Comparison of ENCODE assay signal across 18 cellular contexts in the genomic region with DNA sequence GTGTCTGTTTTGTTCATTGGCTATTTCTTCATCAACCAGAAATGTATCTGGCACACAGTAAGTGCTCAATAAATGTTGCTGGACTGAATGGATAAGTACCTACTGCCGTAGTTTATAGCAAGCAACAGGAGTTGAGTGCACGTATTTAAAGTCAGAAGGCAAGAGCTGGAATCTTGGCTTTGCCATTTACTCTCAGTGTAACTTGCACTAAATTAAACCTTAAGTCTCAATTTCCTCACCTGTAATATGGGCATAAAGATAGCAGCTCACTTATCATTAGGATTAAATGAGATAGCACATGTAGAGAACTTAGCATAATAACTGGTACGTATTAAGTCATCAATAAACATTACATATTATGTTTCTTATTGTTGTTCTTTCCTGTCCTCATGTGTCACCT. TPM values are rescaled to one million over a fixed set of nuclear protein-coding genes. Genes with fewer than 3 reads are reported as not detected.
DNase-seq lines count a peak whose midpoint lies in the region; FAIRE-seq and TF ChIP-seq lines count a peak whose summit lies in the region.
"Had no signal": no experiment of that assay in that cellular context is flagged by ENCODE, and none has a peak within 500 bp of the region (broad histone marks: within the 10 kb centered on the region; RNA-seq: fewer than 3 reads in every experiment).

No MANE protein-coding gene starts in this region.

- no peaks in the 10 kb centered on the region for H3K27me3 ChIP-seq in Caco-2 (replicated peaks; ENCODE audit: control insufficient read depth, insufficient read depth, low read length)
- peaks cover 0 to 5% (median 1%) of the 10 kb centered on the region in 4 experiments; a peak in 3 of 7 replicates for H3K27me3 ChIP-seq in H1 (replicated peaks in 1 of 4; ENCODE audit: control insufficient read depth in 3 of 4, extremely low read depth in 1 of 4, insufficient read depth in 3 of 4, low read length in 3 of 4)
- H3K27me3 ChIP-seq: BE2C had no signal

- POLR2A ChIA-PET in Caco-2 (lab: Charles Lee), result no interaction called here
- POLR2A ChIA-PET in H1 (lab: Charles Lee; ENCODE audit: partially characterized antibody), result interaction anchor here (0.6 to 1.4 kb wide), 3 partner anchors 10 to 330 kb away, joined by 3 to 5 read pairs (median 3); no protein-coding TSS in a partner anchor
- POLR2A ChIA-PET in GM10248 (lab: Yijun Ruan, JAX), result no interaction called here

- no peaks in the 10 kb centered on the region for H3K27me3 Mint-ChIP-seq in Caco-2 (ENCODE audit: insufficient read depth, unreplicated experiment)
- peaks cover 4% of the 10 kb centered on the region for H3K27me3 Mint-ChIP-seq in nephron (ENCODE audit: low read depth)
- H3K27me3 Mint-ChIP-seq: CD4-positive, alpha-beta T cell had no signal

- no peak overlapping the region for H3K4me2 ChIP-seq in H1 (ENCODE audit: insufficient read depth in 1 of 2, low read depth in 2 of 2, low read length in 2 of 2)

- FAIRE-seq in H1 (lab: Jason Lieb, UNC), result no peak
- FAIRE-seq: HepG2 had no signal

- H4K8ac ChIP-seq in H1 (ENCODE audit: extremely low read depth, insufficient read depth, low read length), result no peak overlapping the region

- H3K14ac ChIP-seq in H1 (ENCODE audit: insufficient read length), result no peak overlapping the region

- WGBS in H1 (ENCODE audit: extremely low coverage in 1 of 2, insufficient coverage in 1 of 2, insufficient read length in 1 of 2, insufficient replicate concordance in 2 of 2, low coverage in 1 of 2, low lambda C conversion rate in 2 of 2, missing lambda C conversion rate in 1 of 2), 2 experiments, result 83% methylated on average over 3 of the region's 3 CpGs; no CpG with 5 or more reads in 1 of the 2 experiments

- no peak for TF ChIP-seq POLR2A in H1 (IDR thresholded peaks at IDR 0.05; ENCODE audit: control extremely low read depth in 1 of 2, low read depth in 2 of 2, low read length in 2 of 2)

- peak overlapping the region; percentile 79 for H3K27ac Mint-ChIP-seq in Caco-2 (ENCODE audit: unreplicated experiment)
- H3K27ac Mint-ChIP-seq in nephron, result peak overlapping the region; percentile 70 to 97 (median 92)
- H3K27ac Mint-ChIP-seq: CD4-positive, alpha-beta T cell; IgD-negative memory B cell had no signal

- H3K79me1 ChIP-seq in H1 (ENCODE audit: low read depth, low read length), result no peaks in the 10 kb centered on the region

- no peaks in the 10 kb centered on the region for H3K79me2 ChIP-seq in H1 (ENCODE audit: control insufficient read depth in 1 of 2, insufficient read depth in 2 of 2, low read length in 2 of 2)

- TF ChIP-seq CTCF in Caco-2 (IDR thresholded peaks at IDR 0.05; ENCODE audit: insufficient read depth in 1 of 2, low read depth in 1 of 2, low read length in 1 of 2, severe bottlenecking in 1 of 2, unreplicated experiment in 1 of 2), result no peak
- TF ChIP-seq CTCF in H1 (IDR thresholded peaks at IDR 0.05; ENCODE audit: control extremely low read depth in 1 of 3, insufficient read depth in 1 of 3, low read depth in 1 of 3, low read length in 3 of 3), result no peak
- no peak for TF ChIP-seq CTCF in nephron (IDR thresholded peaks at IDR 0.05; ENCODE audit: unreplicated experiment in 3 of 3)
- TF ChIP-seq CTCF in coronary artery (IDR thresholded peaks at IDR 0.05), result no peak
- no peak for TF ChIP-seq CTCF in GM10248 (IDR thresholded peaks at IDR 0.05; ENCODE audit: control extremely low read depth, extremely low read depth, low read depth, missing control alignments)

- no peak for DNase-seq in Caco-2
- no peak for DNase-seq in H1 (ENCODE audit: low read depth in 1 of 2, low spot score in 2 of 2)
- no peak for DNase-seq in coronary artery (ENCODE audit: low spot score)
- DNase-seq in GM10248 (ENCODE audit: extremely low spot score), result no peak
- no peak for DNase-seq in anterior cingulate cortex (lab: John Stamatoyannopoulos, UW)
- DNase-seq in DMS114 treated with DMSO at 0.1 percent for 48 hours (lab: John Stamatoyannopoulos, UW; ENCODE audit: unreplicated experiment), result no peak
- DNase-seq: ACHN; BE2C; CD4-positive, alpha-beta T cell; DMS79 treated with DMSO at 0.1 percent for 48 hours; GF-D8; KG1 had no signal

- no peak for TF ChIP-seq RAD21 in H1 (IDR thresholded peaks at IDR 0.05 in 1 of 2, conservative IDR thresholded peaks at IDR 0.05 in 1 of 2; ENCODE audit: low read depth in 2 of 2, low read length in 2 of 2)

- peak overlapping the region; percentile 74 for H3K4me3 Mint-ChIP-seq in Caco-2 (ENCODE audit: unreplicated experiment)
- peak overlapping the region in 2 of 3 experiments; percentile 4 to 10 for H3K4me3 Mint-ChIP-seq in nephron
- H3K4me3 Mint-ChIP-seq: CD4-positive, alpha-beta T cell; IgD-negative memory B cell had no signal

- H2AK5ac ChIP-seq in H1 (ENCODE audit: low read depth, low read length), result no peak overlapping the region

- H3K18ac ChIP-seq in H1 (ENCODE audit: extremely low read depth, low read length), result no peak overlapping the region

- H2AFZ ChIP-seq in H1 (ENCODE audit: low read length), result no peak overlapping the region

- H3K9me3 Mint-ChIP-seq in Caco-2 (ENCODE audit: unreplicated experiment) (no peaks in the 10 kb centered on the region), nephron (no peaks in the 10 kb centered on the region)
- H3K9me3 Mint-ChIP-seq: CD4-positive, alpha-beta T cell; IgD-negative memory B cell had no signal

- H4K91ac ChIP-seq in H1 (replicated peaks; ENCODE audit: insufficient read length, low read length), result no peak overlapping the region

- no peak overlapping the region for H2BK5ac ChIP-seq in H1 (ENCODE audit: low read depth, low read length)

- no peak overlapping the region for H4K5ac ChIP-seq in H1 (ENCODE audit: insufficient read length, low read depth, low read length)

- H3K27ac ChIP-seq in H1 (ENCODE audit: low read depth, low read length), result no peak overlapping the region
- H3K27ac ChIP-seq in coronary artery, result no peak overlapping the region
- H3K27ac ChIP-seq: C4-2B had no signal

- no TSS peak for BruUV-seq in Caco-2 (replicated peaks; lab: Mats Ljungman, UMichigan)

- no peaks in the 10 kb centered on the region for H3K36me3 ChIP-seq in Caco-2 (ENCODE audit: control insufficient read depth, insufficient read depth, low read length)
- H3K36me3 ChIP-seq in H1 (ENCODE audit: control insufficient read depth in 2 of 4, insufficient read depth in 4 of 4, low read length in 3 of 4), result no peaks in the 10 kb centered on the region
- H3K36me3 ChIP-seq: BE2C, HAP-1 had no signal

- no peak overlapping the region; the same call in 1 of the 2 replicates for H2BK12ac ChIP-seq in H1 (ENCODE audit: low read depth, low read length)

- H2BK15ac ChIP-seq in H1 (ENCODE audit: low read length), result 0 out of 2 replicates have a peak overlapping the region, but pooled peaks have one; percentile 34

- H3K4me3 ChIP-seq in Caco-2 (ENCODE audit: low read depth, low read length), result no peak overlapping the region
- H3K4me3 ChIP-seq in H1 (ENCODE audit: extremely low read depth in 1 of 4, insufficient read depth in 2 of 4, low read depth in 3 of 4, low read length in 4 of 4), result no peak overlapping the region
- no peak overlapping the region for H3K4me3 ChIP-seq in coronary artery
- H3K4me3 ChIP-seq: GM12878, HAP-1 had no signal

- H3K4me1 ChIP-seq in Caco-2 (peaks cover 84% of the 10 kb centered on the region), H1 (replicated peaks in 1 of 4; ENCODE audit: control insufficient read depth in 3 of 4, insufficient read depth in 4 of 4, low read length in 3 of 4) (peaks cover 6 to 12% (median 8%) of the 10 kb centered on the region in 4 experiments)
- H3K4me1 ChIP-seq: BE2C had no signal

- TF ChIP-seq EP300 in H1 (IDR thresholded peaks at IDR 0.05; ENCODE audit: borderline replicate concordance in 1 of 2, low read depth in 2 of 2, low read length in 2 of 2), result no peak

- H3K23ac ChIP-seq in H1 (ENCODE audit: insufficient read length), result no peak overlapping the region

- H2BK20ac ChIP-seq in H1 (ENCODE audit: low read length), result no peak overlapping the region

- H3K9me3 ChIP-seq in Caco-2, result no peaks in the 10 kb centered on the region
- H3K9me3 ChIP-seq in H1 (ENCODE audit: insufficient read depth in 2 of 2, low read depth in 1 of 2, low read length in 1 of 2), result no peaks in the 10 kb centered on the region
- H3K9me3 ChIP-seq: BE2C, HAP-1 had no signal

- peak overlapping the region; percentile 27 for H3K4ac ChIP-seq in H1 (replicated peaks; ENCODE audit: insufficient read length, low read depth, low read length)

- H3K56ac ChIP-seq in H1 (replicated peaks; ENCODE audit: insufficient read length, low read depth, low read length), result no peak overlapping the region

- H3K4me1 Mint-ChIP-seq in Caco-2 (ENCODE audit: low read depth, unreplicated experiment) (peaks cover 38% of the 10 kb centered on the region), nephron (peaks cover 84% of the 10 kb centered on the region)
- H3K4me1 Mint-ChIP-seq: IgD-negative memory B cell had no signal

- H4K20me1 ChIP-seq in H1 (replicated peaks in 1 of 2; ENCODE audit: control insufficient read depth in 1 of 2, insufficient read depth in 2 of 2, low read length in 2 of 2), result no peaks in the 10 kb centered on the region

- CTCF ChIA-PET in Caco-2 (lab: Charles Lee), result interaction anchor here (1.2 kb wide), 1 partner anchor 24 kb away, joined by 3 read pairs; no protein-coding TSS in a partner anchor
- CTCF ChIA-PET in H1 (lab: Charles Lee; ENCODE audit: partially characterized antibody), result interaction anchor here (0.8 to 2.5 kb wide), 5 partner anchors 12 to 147 kb away, joined by 3 to 9 read pairs (median 4); partner anchors contain the start of gene FAM174B
- CTCF ChIA-PET in GM10248 (lab: Yijun Ruan, JAX), result interaction anchor here (1.1 to 1.3 kb wide), 3 partner anchors 11 to 56 kb away, joined by 3 to 5 read pairs (median 4); no protein-coding TSS in a partner anchor

- H3K36me3 Mint-ChIP-seq in Caco-2 (ENCODE audit: insufficient read depth, unreplicated experiment) (no peaks in the 10 kb centered on the region), nephron (ENCODE audit: low read depth) (no peaks in the 10 kb centered on the region)

- intact Hi-C loops in Caco-2 (cut with micrococcal nuclease; ENCODE audit: unreplicated experiment), result loop anchor here (1.0 to 5.0 kb wide), 5 partner anchors 11 to 234 kb away; partner anchors contain the start of gene CHD2

- no peak overlapping the region for H3K9ac ChIP-seq in H1 (replicated peaks in 1 of 4; ENCODE audit: extremely low read depth in 1 of 4, low read depth in 3 of 4, low read length in 3 of 4)

- H3K23me2 ChIP-seq in H1 (ENCODE audit: low read depth, low read length), result no peaks in the 10 kb centered on the region; the same call in 1 of the 2 replicates

- H2BK120ac ChIP-seq in H1 (replicated peaks; ENCODE audit: low read depth, low read length), result no peak overlapping the region

RNA-seq across cellular contexts. Expression of gene FAM174B, which starts 13.0 kb away (rescaled TPM):
- 79.4 and 87.5 TPM in 2 replicates for total RNA-seq in Caco-2 (2022)
- 35.2 and 35.3 TPM in 2 replicates for total RNA-seq in H1 (2021; fragmentation: NEBNext Ultra II Directional; extraction: Animal tissue kit (Norgen Biotek cat#: 25700))
- 9.3 and 10.1 TPM in 2 replicates for polyA plus RNA-seq in H1 (2011; rRNA removed)
- 9.7 TPM for polyA plus RNA-seq in H1 (2011; cell fraction: cytosol; rRNA removed)
- 13.4 TPM for polyA plus RNA-seq in H1 (2011; cell fraction: nucleus; rRNA removed)
- polyA plus RNA-seq in H1 (2012, experiment 1 of 2), result 21.5 to 31.3 TPM (median 28.3 TPM) in 4 replicates
- polyA plus RNA-seq in H1 (2012, experiment 2 of 2), result 15.9 TPM
- polyA plus RNA-seq in H1 (2013, experiment 1 of 2), result 20.3 TPM
- 27.1 TPM for polyA plus RNA-seq in H1 (2013, experiment 2 of 2)
- polyA minus RNA-seq in H1 (2011; rRNA and poly(A)+ RNA removed), result 24.5 and 32.5 TPM in 2 replicates
- polyA minus RNA-seq in H1 (2011; cell fraction: cytosol; rRNA and poly(A)+ RNA removed), result 16.4 TPM
- 13.8 TPM for polyA minus RNA-seq in H1 (2011; cell fraction: nucleus; rRNA and poly(A)+ RNA removed)
